Comparison of ENCODE assay signal across 28 cellular contexts in genomic region chr12:26777236-26777635, GRCh38.
"Had no signal": no experiment of that assay in that cellular context is flagged by ENCODE, and none has a peak within 500 bp of the region (broad histone marks: within the 10 kb centered on the region; RNA-seq: fewer than 3 reads in every experiment).

No MANE protein-coding gene starts in this region.

- H3K4me3 Mint-ChIP-seq: stimulated activated effector memory CD8-positive, alpha-beta T cell treated with anti-CD3 and anti-CD28 coated beads, Interleukin-12 subunit alpha, Interleukin-12 subunit beta, amount 100 ng/mL, for 72 hours; stimulated activated memory B cell treated with anti-CD40 and anti-IgM and Interleukin-4, amounts not matched to agents 10 μg/mL and 1 μg/mL and 100 μg/mL, for 72 hours; stimulated activated naive B cell treated with anti-CD40 and anti-IgM and Interleukin-4, amounts not matched to agents 10 μg/mL and 1 μg/mL and 100 μg/mL, for 72 hours; stimulated activated naive CD8-positive, alpha-beta T cell treated with anti-CD3 and anti-CD28 coated beads, Interleukin-15, amount 100 ng/mL, for 72 hours; stimulated activated naive CD8-positive, alpha-beta T cell treated with anti-CD3 and anti-CD28 coated beads, Interleukin-15, Interleukin-2, amounts not matched to agents 100 ng/mL and 50 ng/mL, for 24 hours; type B pancreatic cell had no signal

- H3K36me3 ChIP-seq: thoracic aorta, thyroid gland, transverse colon, upper lobe of left lung, upper lobe of right lung, uterus, vagina had no signal

- H3K36me3 Mint-ChIP-seq: stimulated activated effector memory CD8-positive, alpha-beta T cell treated with anti-CD3 and anti-CD28 coated beads, Interleukin-12 subunit alpha, Interleukin-12 subunit beta, amount 100 ng/mL, for 72 hours had no signal

- H3K27ac Mint-ChIP-seq: stimulated activated effector memory CD8-positive, alpha-beta T cell treated with anti-CD3 and anti-CD28 coated beads, Interleukin-12 subunit alpha, Interleukin-12 subunit beta, amount 100 ng/mL, for 72 hours; stimulated activated memory B cell treated with anti-CD40 and anti-IgM and Interleukin-4, amounts not matched to agents 10 μg/mL and 1 μg/mL and 100 μg/mL, for 72 hours; stimulated activated naive B cell treated with anti-CD40 and anti-IgM and Interleukin-4, amounts not matched to agents 10 μg/mL and 1 μg/mL and 100 μg/mL, for 72 hours; stimulated activated naive CD8-positive, alpha-beta T cell treated with anti-CD3 and anti-CD28 coated beads, Interleukin-15, amount 100 ng/mL, for 72 hours; stimulated activated naive CD8-positive, alpha-beta T cell treated with anti-CD3 and anti-CD28 coated beads, Interleukin-15, Interleukin-2, amounts not matched to agents 100 ng/mL and 50 ng/mL, for 24 hours; type B pancreatic cell had no signal

- H3K27me3 Mint-ChIP-seq: stimulated activated memory B cell treated with anti-CD40 and anti-IgM and Interleukin-4, amounts not matched to agents 10 μg/mL and 1 μg/mL and 100 μg/mL, for 72 hours; stimulated activated naive B cell treated with anti-CD40 and anti-IgM and Interleukin-4, amounts not matched to agents 10 μg/mL and 1 μg/mL and 100 μg/mL, for 72 hours; stimulated activated naive CD8-positive, alpha-beta T cell treated with anti-CD3 and anti-CD28 coated beads, Interleukin-15, amount 100 ng/mL, for 72 hours; stimulated activated naive CD8-positive, alpha-beta T cell treated with anti-CD3 and anti-CD28 coated beads, Interleukin-15, Interleukin-2, amounts not matched to agents 100 ng/mL and 50 ng/mL, for 24 hours; type B pancreatic cell had no signal

- H3K27me3 ChIP-seq: stomach, suprapubic skin, testis, thyroid gland, tibial artery, tibial nerve, transverse colon, upper lobe of left lung, upper lobe of right lung, uterus, vagina had no signal

- H3K4me1 Mint-ChIP-seq: stimulated activated naive CD8-positive, alpha-beta T cell treated with anti-CD3 and anti-CD28 coated beads, Interleukin-15, amount 100 ng/mL, for 72 hours had no signal

- H3K4me1 ChIP-seq: stomach, testis, thyroid gland, tibial artery, tibial nerve, uterus, vagina had no signal

- H3K9me3 ChIP-seq: testis, thyroid gland had no signal

- H3K4me3 ChIP-seq: stomach, suprapubic skin, testis, thoracic aorta, thyroid gland, tibial artery, tibial nerve, transverse colon, upper lobe of left lung, upper lobe of right lung, uterus, vagina had no signal

- H3K27ac ChIP-seq: stomach, suprapubic skin, testis, thoracic aorta, thyroid gland, tibial artery, tibial nerve, transverse colon, upper lobe of left lung, upper lobe of right lung, uterus, vagina had no signal

- DNase-seq: stimulated activated CD4-positive, alpha-beta T cell treated with anti-CD3 and anti-CD28 coated beads, Interleukin-2, amount 100 ng/mL, for 48 hours; stimulated activated CD4-positive, alpha-beta T cell treated with anti-CD3 and anti-CD28 coated beads, Interleukin-4, amount 100 ng/mL, for 1 hour; stimulated activated CD4-positive, alpha-beta T cell treated with anti-CD3 and anti-CD28 coated beads, Interleukin-4, amount 100 ng/mL, for 24 hours; stimulated activated CD4-positive, alpha-beta T cell treated with anti-CD3 and anti-CD28 coated beads, Interleukin-4, amount 100 ng/mL, for 4 hours; stimulated activated CD8-positive, alpha-beta memory T cell treated with anti-CD3 and anti-CD28 coated beads, Interleukin-4, amount 100 ng/mL, for 48 hours; stimulated activated naive B cell treated with anti-CD40 and anti-IgM and Interleukin-4, amounts not matched to agents 10 μg/mL and 1 μg/mL and 100 μg/mL, for 72 hours; stimulated activated naive CD4-positive, alpha-beta T cell; stimulated activated naive CD4-positive, alpha-beta T cell treated with Interleukin-2 at 50 U/mL for 16 hours; stimulated activated naive CD8-positive, alpha-beta T cell treated with anti-CD3 and anti-CD28 coated beads, Interleukin-15, amount 100 ng/mL, for 72 hours; stimulated activated naive CD8-positive, alpha-beta T cell treated with anti-CD3 and anti-CD28 coated beads, Interleukin-15, Interleukin-2, amounts not matched to agents 100 U/mL and 50 U/mL, for 24 hours; stomach; substantia nigra; testis; thyroid gland; tibial artery; transverse colon; trophoblast cell; upper lobe of left lung; upper lobe of right lung; uterus had no signal
